ENCODE assay signal across 18 cellular contexts in genomic region chr17:73466704-73467433, GRCh38.
DNase-seq lines count a peak whose midpoint lies in the region; ATAC-seq, FAIRE-seq and TF ChIP-seq lines count a peak whose summit lies in the region.
"Had no signal": no experiment of that assay in that cellular context is flagged by ENCODE, and none has a peak within 500 bp of the region (broad histone marks: within the 10 kb centered on the region; RNA-seq: fewer than 3 reads in every experiment).

No MANE protein-coding gene starts in this region.

- no peak overlapping the region for H2BK20ac ChIP-seq in H1 (ENCODE audit: low read length)

- H3K23ac ChIP-seq in H1 (ENCODE audit: insufficient read length), result no peak overlapping the region

- H3K36me3 Mint-ChIP-seq in activated naive CD8-positive, alpha-beta T cell treated with anti-CD3 and anti-CD28 coated beads for 36 hours, result peaks cover 5% of the 10 kb centered on the region
- no peaks in the 10 kb centered on the region for H3K36me3 Mint-ChIP-seq in activated naive CD8-positive, alpha-beta T cell treated with anti-CD3 and anti-CD28 coated beads, Interleukin-2, amount 50 U/mL, for 24 hours (ENCODE audit: low read depth)

- H3K27me3 ChIP-seq in H1 (replicated peaks in 1 of 4; ENCODE audit: control insufficient read depth in 3 of 4, extremely low read depth in 1 of 4, insufficient read depth in 3 of 4, low read length in 3 of 4) (no peaks in the 10 kb centered on the region), vagina (no peaks in the 10 kb centered on the region)

- H3K4me3 ChIP-seq in H1 (ENCODE audit: extremely low read depth in 1 of 4, insufficient read depth in 2 of 4, low read depth in 3 of 4, low read length in 4 of 4) (no peak overlapping the region), vagina (no peak overlapping the region)
- H3K4me3 ChIP-seq: GM12878, GM23248, HAP-1 had no signal

- no peak overlapping the region for H2BK15ac ChIP-seq in H1 (ENCODE audit: low read length)

- H3K4me1 Mint-ChIP-seq in activated naive CD8-positive, alpha-beta T cell treated with anti-CD3 and anti-CD28 coated beads for 36 hours, result no peaks in the 10 kb centered on the region
- peaks cover 3% of the 10 kb centered on the region for H3K4me1 Mint-ChIP-seq in activated naive CD8-positive, alpha-beta T cell treated with anti-CD3 and anti-CD28 coated beads, Interleukin-2, amount 50 U/mL, for 24 hours

- no peaks in the 10 kb centered on the region for H3K79me1 ChIP-seq in H1 (ENCODE audit: low read depth, low read length)

- 0 out of 2 replicates have a peak overlapping the region, but pooled peaks have one; percentile 16 for H2BK5ac ChIP-seq in H1 (ENCODE audit: low read depth, low read length)

- H3K36me3 ChIP-seq in KOPT-K1 (ENCODE audit: insufficient read depth, low read length), result no peaks in the 10 kb centered on the region
- no peaks in the 10 kb centered on the region for H3K36me3 ChIP-seq in H1 (ENCODE audit: control insufficient read depth in 2 of 4, insufficient read depth in 4 of 4, low read length in 3 of 4)
- H3K36me3 ChIP-seq in vagina, result no peaks in the 10 kb centered on the region
- H3K36me3 ChIP-seq: HAP-1 had no signal

- H3K4me2 ChIP-seq in H1 (ENCODE audit: insufficient read depth in 1 of 2, low read depth in 2 of 2, low read length in 2 of 2), result no peak overlapping the region

- H3K27ac ChIP-seq in KOPT-K1 (ENCODE audit: low read depth, low read length, poor library complexity, severe bottlenecking) (peak overlapping the region; percentile 4), H1 (ENCODE audit: low read depth, low read length) (no peak overlapping the region), vagina (no peak overlapping the region)
- H3K27ac ChIP-seq: GM23248 had no signal

- no peaks in the 10 kb centered on the region for H3K23me2 ChIP-seq in H1 (ENCODE audit: low read depth, low read length)

- TF ChIP-seq POLR2A in H1 (IDR thresholded peaks at IDR 0.05; ENCODE audit: control extremely low read depth in 1 of 2, low read depth in 2 of 2, low read length in 2 of 2) (no peak), vagina (IDR thresholded peaks at IDR 0.05) (no peak)

- 0 out of 2 replicates have a peak overlapping the region, but pooled peaks have one; percentile 39 for H2BK12ac ChIP-seq in H1 (ENCODE audit: low read depth, low read length)

- H4K8ac ChIP-seq in H1 (ENCODE audit: extremely low read depth, insufficient read depth, low read length), result no peak overlapping the region

- peaks cover 3% of the 10 kb centered on the region for H3K9me3 Mint-ChIP-seq in activated naive CD8-positive, alpha-beta T cell treated with anti-CD3 and anti-CD28 coated beads for 36 hours
- peaks cover 4% of the 10 kb centered on the region for H3K9me3 Mint-ChIP-seq in activated naive CD8-positive, alpha-beta T cell treated with anti-CD3 and anti-CD28 coated beads, Interleukin-2, amount 50 U/mL, for 24 hours
- H3K9me3 Mint-ChIP-seq: CD4-positive, alpha-beta T cell had no signal

- H3K9me3 ChIP-seq in KOPT-K1 (ENCODE audit: insufficient read depth, low read length, poor library complexity, severe bottlenecking), result peaks cover 2% of the 10 kb centered on the region
- H3K9me3 ChIP-seq in H1 (ENCODE audit: insufficient read depth in 2 of 2, low read depth in 1 of 2, low read length in 1 of 2), result peaks cover 0 to 1% of the 10 kb centered on the region in 2 experiments; a peak in 2 of 4 replicates
- no peaks in the 10 kb centered on the region for H3K9me3 ChIP-seq in vagina
- H3K9me3 ChIP-seq: HAP-1 had no signal

- no peaks in the 10 kb centered on the region for H3K27me3 Mint-ChIP-seq in activated naive CD8-positive, alpha-beta T cell treated with anti-CD3 and anti-CD28 coated beads for 36 hours
- no peaks in the 10 kb centered on the region for H3K27me3 Mint-ChIP-seq in activated naive CD8-positive, alpha-beta T cell treated with anti-CD3 and anti-CD28 coated beads, Interleukin-2, amount 50 U/mL, for 24 hours
- H3K27me3 Mint-ChIP-seq: CD4-positive, alpha-beta T cell; IgD-negative memory B cell had no signal

- intact Hi-C loops in vagina (cut with DNase I), result no loop called here

- ATAC-seq in activated naive CD8-positive, alpha-beta T cell treated with anti-CD3 and anti-CD28 coated beads, Interleukin-2, amount 50 U/mL, for 24 hours, result no peak
- ATAC-seq: GM12878 had no signal

- TF ChIP-seq RAD21 in H1 (IDR thresholded peaks at IDR 0.05 in 1 of 2, conservative IDR thresholded peaks at IDR 0.05 in 1 of 2; ENCODE audit: low read depth in 2 of 2, low read length in 2 of 2), result no peak

- H3K18ac ChIP-seq in H1 (ENCODE audit: extremely low read depth, low read length), result no peak overlapping the region

- no peak for TF ChIP-seq CTCF in H1 (IDR thresholded peaks at IDR 0.05; ENCODE audit: control extremely low read depth in 1 of 3, insufficient read depth in 1 of 3, low read depth in 1 of 3, low read length in 3 of 3)
- no peak for TF ChIP-seq CTCF in vagina (IDR thresholded peaks at IDR 0.05)

- H3K27ac Mint-ChIP-seq in activated naive CD8-positive, alpha-beta T cell treated with anti-CD3 and anti-CD28 coated beads for 36 hours, result peak overlapping the region; percentile 34
- no peak overlapping the region for H3K27ac Mint-ChIP-seq in activated naive CD8-positive, alpha-beta T cell treated with anti-CD3 and anti-CD28 coated beads, Interleukin-2, amount 50 U/mL, for 24 hours
- H3K27ac Mint-ChIP-seq: CD4-positive, alpha-beta T cell; HFFc6 had no signal

- CTCF ChIA-PET in H1 (lab: Charles Lee; ENCODE audit: partially characterized antibody), result interaction anchor here (0.9 to 3.5 kb wide), 8 partner anchors 8 to 359 kb away, joined by 3 to 26 read pairs (median 3); no protein-coding TSS in a partner anchor

- no peak overlapping the region for H2AFZ ChIP-seq in H1 (ENCODE audit: low read length)
- H2AFZ ChIP-seq: GM23248 had no signal

- no peak overlapping the region for H2BK120ac ChIP-seq in H1 (replicated peaks; ENCODE audit: low read depth, low read length)

- no peak overlapping the region for H3K4ac ChIP-seq in H1 (replicated peaks; ENCODE audit: insufficient read length, low read depth, low read length)

- 89% methylated on average over 14 of the region's 15 CpGs; no CpG with 5 or more reads in 1 of the 2 experiments for WGBS in H1 (ENCODE audit: extremely low coverage in 1 of 2, insufficient coverage in 1 of 2, insufficient read length in 1 of 2, insufficient replicate concordance in 2 of 2, low coverage in 1 of 2, low lambda C conversion rate in 2 of 2, missing lambda C conversion rate in 1 of 2), 2 experiments

- no peak for TF ChIP-seq EP300 in H1 (IDR thresholded peaks at IDR 0.05; ENCODE audit: borderline replicate concordance in 1 of 2, low read depth in 2 of 2, low read length in 2 of 2)

- POLR2A ChIA-PET in H1 (lab: Charles Lee; ENCODE audit: partially characterized antibody), result no interaction called here

- no peak overlapping the region for H4K91ac ChIP-seq in H1 (replicated peaks; ENCODE audit: insufficient read length, low read length)

- H3K9ac ChIP-seq in H1 (replicated peaks in 1 of 4; ENCODE audit: extremely low read depth in 1 of 4, low read depth in 3 of 4, low read length in 3 of 4), result no peak overlapping the region
- H3K9ac ChIP-seq: GM23248 had no signal

- no peak overlapping the region for H4K5ac ChIP-seq in H1 (ENCODE audit: insufficient read length, low read depth, low read length)

- H2AK5ac ChIP-seq in H1 (ENCODE audit: low read depth, low read length), result no peak overlapping the region

- FAIRE-seq in H1 (lab: Jason Lieb, UNC) (no peak), urothelium cell line (lab: Jason Lieb, UNC) (peak; percentile 48)
- FAIRE-seq: GM12878, GM18507 had no signal

- H3K4me1 ChIP-seq in H1 (replicated peaks in 1 of 4; ENCODE audit: control insufficient read depth in 3 of 4, insufficient read depth in 4 of 4, low read length in 3 of 4), result 0 out of 7 replicates have a peak, but pooled peaks cover 0 to 4% (median 0%) of the 10 kb centered on the region in 4 experiments
- H3K4me1 ChIP-seq in vagina, result no peaks in the 10 kb centered on the region
- H3K4me1 ChIP-seq: HAP-1 had no signal

- H3K4me3 Mint-ChIP-seq in activated naive CD8-positive, alpha-beta T cell treated with anti-CD3 and anti-CD28 coated beads for 36 hours, result no peak overlapping the region
- no peak overlapping the region for H3K4me3 Mint-ChIP-seq in activated naive CD8-positive, alpha-beta T cell treated with anti-CD3 and anti-CD28 coated beads, Interleukin-2, amount 50 U/mL, for 24 hours
- H3K4me3 Mint-ChIP-seq: CD4-positive, alpha-beta T cell; HFFc6; IgD-negative memory B cell had no signal

- H3K14ac ChIP-seq in H1 (ENCODE audit: insufficient read length), result no peak overlapping the region

- H3K79me2 ChIP-seq in H1 (ENCODE audit: control insufficient read depth in 1 of 2, insufficient read depth in 2 of 2, low read length in 2 of 2), result no peaks in the 10 kb centered on the region

- no peak for DNase-seq in activated naive CD8-positive, alpha-beta T cell treated with anti-CD3 and anti-CD28 coated beads for 36 hours
- no peak for DNase-seq in activated naive CD8-positive, alpha-beta T cell treated with anti-CD3 and anti-CD28 coated beads, Interleukin-2, amount 50 U/mL, for 24 hours
- DNase-seq in H1 (ENCODE audit: low read depth in 1 of 2, low spot score in 2 of 2) (no peak), urothelium cell line (ENCODE audit: low spot score) (no peak), nucleus accumbens (lab: John Stamatoyannopoulos, UW) (no peak), vagina (ENCODE audit: extremely low spot score in 2 of 2) (no peak), HK-2 (ENCODE audit: unreplicated experiment) (no peak)
- DNase-seq: ACHN; C1 segment of cervical spinal cord; CD4-positive, alpha-beta T cell; DMS79; GM23248; HFFc6 had no signal

- H4K20me1 ChIP-seq in H1 (replicated peaks in 1 of 2; ENCODE audit: control insufficient read depth in 1 of 2, insufficient read depth in 2 of 2, low read length in 2 of 2), result peaks cover 0 to under 1% of the 10 kb centered on the region in 2 experiments

- H3K56ac ChIP-seq in H1 (replicated peaks; ENCODE audit: insufficient read length, low read depth, low read length), result no peak overlapping the region

TF ChIP-seq in H1, 55 proteins besides CTCF, POLR2A, EP300 and RAD21:
- TF ChIP-seq NRF1 (IDR thresholded peaks at IDR 0.05; ENCODE audit: low read depth, low read length) (no peak), KDM1A (IDR thresholded peaks at IDR 0.05; ENCODE audit: borderline replicate concordance, low read length) (peak; percentile 68; the same call in 1 of the 2 replicates)
TF ChIP-seq in H1: peak in this region for 1.
